12 cellular contexts compared by ENCODE assay signal in genomic region chr12:121523741-121524140, GRCh38. TPM values are rescaled to one million over a fixed set of nuclear protein-coding genes. Genes with fewer than 3 reads are reported as not detected.
DNase-seq lines count a peak whose midpoint lies in the region; ATAC-seq and TF ChIP-seq lines count a peak whose summit lies in the region.
"Had no signal": no experiment of that assay in that cellular context is flagged by ENCODE, and none has a peak within 500 bp of the region (broad histone marks: within the 10 kb centered on the region; RNA-seq: fewer than 3 reads in every experiment).

No MANE protein-coding gene starts in this region.

- H3K9me3 Mint-ChIP-seq in osteocyte (ENCODE audit: unreplicated experiment): no peaks in the 10 kb centered on the region

- H3K27me3 Mint-ChIP-seq in osteocyte (ENCODE audit: unreplicated experiment): no peaks in the 10 kb centered on the region

- ATAC-seq in GM18511 (IDR thresholded peaks at IDR 0.05; ENCODE audit: unreplicated experiment) (peak; percentile 69), HG02852 (IDR thresholded peaks at IDR 0.05; ENCODE audit: unreplicated experiment) (peak; percentile 64), sciatic nerve (peak; percentile 50), HG02623 (IDR thresholded peaks at IDR 0.05; ENCODE audit: unreplicated experiment) (no peak)

- no peak overlapping the region for H3K27ac Mint-ChIP-seq in osteocyte (ENCODE audit: unreplicated experiment)

- no peak overlapping the region for H3K4me3 Mint-ChIP-seq in osteocyte (ENCODE audit: unreplicated experiment)

- TF ChIP-seq CTCF in osteocyte (IDR thresholded peaks at IDR 0.05): no peak

- H3K4me1 Mint-ChIP-seq in osteocyte (ENCODE audit: unreplicated experiment): peaks cover 3% of the 10 kb centered on the region

- peak overlapping the region; percentile 62 for H3K27ac ChIP-seq in cingulate gyrus (ENCODE audit: low read depth, low read length)
- H3K27ac ChIP-seq: breast epithelium had no signal

- intact Hi-C loops in sciatic nerve (cut with DNase I): no loop called here

- DNase-seq in sciatic nerve (ENCODE audit: low spot score): no peak
- DNase-seq in OCI-M1 (lab: John Stamatoyannopoulos, UW): no peak
- no peak for DNase-seq in osteocyte (ENCODE audit: extremely low spot score, unreplicated experiment)
- DNase-seq in NK-92 treated with Interleukin-12 subunit alpha and Interleukin-12 subunit beta, amount 100 ng/mL, for 24 hours (lab: John Stamatoyannopoulos, UW): no peak
- DNase-seq: activated CD4-positive, CD25-positive, alpha-beta regulatory T cell; HCEC 1CT; SIG-M5 had no signal

- H3K36me3 Mint-ChIP-seq in osteocyte (ENCODE audit: unreplicated experiment): peaks cover 5% of the 10 kb centered on the region

RNA-seq across cellular contexts. Expression of gene KDM2B, which starts 57.1 kb away (rescaled TPM):
- total RNA-seq in sciatic nerve (22.9 TPM), osteocyte (30.8 and 31.9 TPM in 2 replicates)
